In genomic region chr9:92310562-92310961, GRCh38 we compare ENCODE assay signal across 30 cellular contexts.
"Had no signal": no experiment of that assay in that cellular context is flagged by ENCODE, and none has a peak within 500 bp of the region (broad histone marks: within the 10 kb centered on the region; RNA-seq: fewer than 3 reads in every experiment).

No MANE protein-coding gene starts in this region.

- DNase-seq: activated CD4-positive, alpha-beta T cell treated with anti-CD3 and anti-CD28 coated beads, Interleukin-2, amount 10 ng/mL, durations not matched to agents 24 days and 14 days; activated CD4-positive, alpha-beta T cell treated with anti-CD3 and anti-CD28 coated beads, Interleukin-2, amount 50 U/mL, for 4 hours; activated CD8-positive, alpha-beta T cell treated with anti-CD3 and anti-CD28 coated beads for 36 hours; activated naive CD4-positive, alpha-beta T cell treated with anti-CD3 and anti-CD28 coated beads, Interleukin-2, amount 10 ng/mL, durations not matched to agents 7 days and 5 days; activated naive CD8-positive, alpha-beta T cell treated with anti-CD3 and anti-CD28 coated beads, Interleukin-2, amount 50 U/mL, for 24 hours; activated T-cell treated with anti-CD3 and anti-CD28 coated beads, Interleukin-2, amount 50 U/mL, for 24 hours; amniotic stem cell; caudate nucleus; cerebellar nuclear complex; Karpas-422; MG63; MV-4-11; NCI-H1092; NCI-H1436 treated with DMSO at 0.1 percent for 48 hours; NCI-H1694 treated with DMSO at 0.1 percent for 48 hours; NCI-H2029; NCI-H345; NCI-H524 treated with DMSO at 0.1 percent for 48 hours; NCI-H748 treated with DMSO at 0.1 percent for 48 hours; NK-92 treated with Interleukin-12 subunit alpha and Interleukin-12 subunit beta, amount 100 ng/mL, for 24 hours; PC-3; Peyer's patch; RPMI8226; SHP77 treated with DMSO at 0.1 percent for 48 hours; SK-N-SH had no signal

- H3K9ac ChIP-seq: SK-N-SH had no signal

- H3K4me1 ChIP-seq: ascending aorta, Peyer's patch, SJSA1 had no signal

- H3K27me3 ChIP-seq: ascending aorta, MG63, Peyer's patch, SJSA1 had no signal

- H3K9me3 Mint-ChIP-seq: activated CD4-positive, alpha-beta T cell treated with anti-CD3 and anti-CD28 coated beads, Interleukin-2, amount 10 ng/mL, durations not matched to agents 24 days and 14 days; activated CD8-positive, alpha-beta T cell treated with anti-CD3 and anti-CD28 coated beads for 36 hours; activated naive CD4-positive, alpha-beta T cell treated with anti-CD3 and anti-CD28 coated beads, Interleukin-2, amount 10 ng/mL, durations not matched to agents 7 days and 5 days; activated naive CD8-positive, alpha-beta T cell treated with anti-CD3 and anti-CD28 coated beads, Interleukin-2, amount 50 U/mL, for 24 hours; activated T-cell treated with anti-CD3 and anti-CD28 coated beads, Interleukin-2, amount 50 U/mL, for 24 hours; T-helper 1 cell treated with Interleukin-12 subunit alpha and Interleukin-12 subunit beta and Interleukin-4 antibody, amounts not matched to agents 30 μg/mL and 1 μg/mL, for 36 hours; T-helper 2 cell treated with Interferon-gamma antibody and Interleukin-4, amounts not matched to agents 5 μg/mL and 100 μg/mL, for 36 hours had no signal

- H3K4me2 ChIP-seq: SK-N-SH had no signal

- ATAC-seq: activated CD8-positive, alpha-beta T cell treated with anti-CD3 and anti-CD28 coated beads for 36 hours; activated naive CD8-positive, alpha-beta T cell treated with anti-CD3 and anti-CD28 coated beads, Interleukin-2, amount 50 U/mL, for 24 hours; PC-3 had no signal

- H3K27ac ChIP-seq: ascending aorta, Peyer's patch, SJSA1 had no signal

- H3K27ac Mint-ChIP-seq: activated CD4-positive, alpha-beta T cell treated with anti-CD3 and anti-CD28 coated beads, Interleukin-2, amount 10 ng/mL, durations not matched to agents 24 days and 14 days; activated CD8-positive, alpha-beta T cell treated with anti-CD3 and anti-CD28 coated beads for 36 hours; activated naive CD8-positive, alpha-beta T cell; activated naive CD8-positive, alpha-beta T cell treated with anti-CD3 and anti-CD28 coated beads, Interleukin-2, amount 50 U/mL, for 24 hours; T-helper 1 cell treated with Interleukin-12 subunit alpha and Interleukin-12 subunit beta and Interleukin-4 antibody, amounts not matched to agents 30 μg/mL and 1 μg/mL, for 36 hours; T-helper 2 cell treated with Interferon-gamma antibody and Interleukin-4, amounts not matched to agents 5 μg/mL and 100 μg/mL, for 36 hours had no signal

- H3K27me3 Mint-ChIP-seq: activated CD4-positive, alpha-beta T cell treated with anti-CD3 and anti-CD28 coated beads, Interleukin-2, amount 10 ng/mL, durations not matched to agents 24 days and 14 days; activated CD8-positive, alpha-beta T cell treated with anti-CD3 and anti-CD28 coated beads for 36 hours; activated naive CD4-positive, alpha-beta T cell treated with anti-CD3 and anti-CD28 coated beads, Interleukin-2, amount 10 ng/mL, durations not matched to agents 7 days and 5 days; activated naive CD8-positive, alpha-beta T cell; activated naive CD8-positive, alpha-beta T cell treated with anti-CD3 and anti-CD28 coated beads, Interleukin-2, amount 50 U/mL, for 24 hours; activated T-cell treated with anti-CD3 and anti-CD28 coated beads, Interleukin-2, amount 50 U/mL, for 24 hours had no signal

- H3K4me3 Mint-ChIP-seq: activated CD4-positive, alpha-beta T cell treated with anti-CD3 and anti-CD28 coated beads, Interleukin-2, amount 10 ng/mL, durations not matched to agents 24 days and 14 days; activated CD8-positive, alpha-beta T cell treated with anti-CD3 and anti-CD28 coated beads for 36 hours; activated naive CD4-positive, alpha-beta T cell treated with anti-CD3 and anti-CD28 coated beads, Interleukin-2, amount 10 ng/mL, durations not matched to agents 7 days and 5 days; activated naive CD8-positive, alpha-beta T cell; activated naive CD8-positive, alpha-beta T cell treated with anti-CD3 and anti-CD28 coated beads, Interleukin-2, amount 50 U/mL, for 24 hours; activated T-cell treated with anti-CD3 and anti-CD28 coated beads, Interleukin-2, amount 50 U/mL, for 24 hours; T-helper 1 cell treated with Interleukin-12 subunit alpha and Interleukin-12 subunit beta and Interleukin-4 antibody, amounts not matched to agents 30 μg/mL and 1 μg/mL, for 36 hours; T-helper 2 cell treated with Interferon-gamma antibody and Interleukin-4, amounts not matched to agents 5 μg/mL and 100 μg/mL, for 36 hours had no signal

- H3K4me3 ChIP-seq: ascending aorta, MG63, Peyer's patch, SJSA1 had no signal

- H3K9me3 ChIP-seq: ascending aorta, MG63, Peyer's patch, SJSA1, SK-N-SH had no signal
